Comparison of ENCODE assay signal across 9 cellular contexts in genomic region chr9:14372437-14373318, GRCh38. TPM values are rescaled to one million over a fixed set of nuclear protein-coding genes. Genes with fewer than 3 reads are reported as not detected.
DNase-seq lines count a peak whose midpoint lies in the region; ATAC-seq and TF ChIP-seq lines count a peak whose summit lies in the region.
"Had no signal": no experiment of that assay in that cellular context is flagged by ENCODE, and none has a peak within 500 bp of the region (broad histone marks: within the 10 kb centered on the region; RNA-seq: fewer than 3 reads in every experiment).

No MANE protein-coding gene starts in this region.

- peak overlapping the region; percentile 71; the same call in 1 of the 2 replicates for H3K27ac Mint-ChIP-seq in GM23338
- peak overlapping the region; percentile 8 for H3K27ac Mint-ChIP-seq in glutamatergic neuron (ENCODE audit: unreplicated experiment)
- H3K27ac Mint-ChIP-seq: activated naive CD8-positive, alpha-beta T cell had no signal

- H3K36me3 ChIP-seq in GM23338 (ENCODE audit: insufficient read depth), result no peaks in the 10 kb centered on the region

- no peak for TF ChIP-seq CTCF in GM23338 (conservative IDR thresholded peaks at IDR 0.05; ENCODE audit: low read depth in 2 of 2)
- no peak for TF ChIP-seq CTCF in glutamatergic neuron (IDR thresholded peaks at IDR 0.05; ENCODE audit: partially characterized antibody, unreplicated experiment)

- H3K9me2 ChIP-seq in GM23338 (ENCODE audit: insufficient read depth), result peaks cover 6% of the 10 kb centered on the region; the same call in 1 of the 2 replicates

- ATAC-seq in GM23338 (peak; percentile 87), HG03571 (IDR thresholded peaks at IDR 0.05; ENCODE audit: unreplicated experiment) (no peak), HG03159 (IDR thresholded peaks at IDR 0.05; ENCODE audit: unreplicated experiment) (no peak), HG02623 (IDR thresholded peaks at IDR 0.05; ENCODE audit: unreplicated experiment) (no peak)

- no peaks in the 10 kb centered on the region for H3K27me3 Mint-ChIP-seq in GM23338 (ENCODE audit: insufficient read depth, low read depth, poor library complexity)
- peaks cover 2% of the 10 kb centered on the region for H3K27me3 Mint-ChIP-seq in glutamatergic neuron (ENCODE audit: unreplicated experiment)

- H3K4me1 ChIP-seq in GM23338 (ENCODE audit: insufficient read depth), result peaks cover 22% of the 10 kb centered on the region

- no peaks in the 10 kb centered on the region for H4K20me1 ChIP-seq in GM23338 (replicated peaks; ENCODE audit: insufficient read depth)

- H3K27me3 ChIP-seq in GM23338 (ENCODE audit: insufficient read depth), result no peaks in the 10 kb centered on the region

- H3K9me3 Mint-ChIP-seq in GM23338, result no peaks in the 10 kb centered on the region
- H3K9me3 Mint-ChIP-seq in glutamatergic neuron (ENCODE audit: unreplicated experiment), result no peaks in the 10 kb centered on the region

- H3K4me2 ChIP-seq in GM23338, result peak overlapping the region; percentile 25; the same call in 1 of the 2 replicates

- H3K4me3 Mint-ChIP-seq in GM23338 (no peak overlapping the region), glutamatergic neuron (ENCODE audit: unreplicated experiment) (no peak overlapping the region)
- H3K4me3 Mint-ChIP-seq: activated naive CD8-positive, alpha-beta T cell had no signal

- peak overlapping the region; percentile 13; the same call in 1 of the 2 replicates for H3K27ac ChIP-seq in GM23338 (ENCODE audit: low read depth)

- H3K4me1 Mint-ChIP-seq in GM23338 (peaks cover 20% of the 10 kb centered on the region), glutamatergic neuron (ENCODE audit: low read depth, unreplicated experiment) (peaks cover 5% of the 10 kb centered on the region)

- H3K4me3 ChIP-seq in GM23338, result no peak overlapping the region

- no peak overlapping the region; the same call in 1 of the 2 replicates for H2AFZ ChIP-seq in GM23338

- H3F3A ChIP-seq in GM23338 (replicated peaks; ENCODE audit: low read depth), result no peaks in the 10 kb centered on the region; the same call in 1 of the 2 replicates

- in situ Hi-C loops in SK-MEL-5 (cut with HindIII; ENCODE audit: low pct_unique_long_range_greater_than_20kb, low sequenced_read_pairs), result no loop called here

- DNase-seq in GM23338 (ENCODE audit: low spot score) (peak; percentile 77), SK-MEL-5 (ENCODE audit: low read depth, low spot score) (peak; percentile 53), glutamatergic neuron (no peak), pulmonary artery endothelial cell (ENCODE audit: low read depth, low spot score) (peak; percentile 93), CD1c-positive myeloid dendritic cell (ENCODE audit: extremely low spot score) (no peak)

- H3K79me2 ChIP-seq in GM23338 (replicated peaks; ENCODE audit: insufficient read depth), result no peaks in the 10 kb centered on the region

- H3K36me3 Mint-ChIP-seq in GM23338 (ENCODE audit: low read depth) (0 out of 3 replicates have a peak, but pooled peaks cover 4% of the 10 kb centered on the region), glutamatergic neuron (ENCODE audit: unreplicated experiment) (peaks cover 5% of the 10 kb centered on the region)
- H3K36me3 Mint-ChIP-seq: activated naive CD8-positive, alpha-beta T cell had no signal

TF ChIP-seq in GM23338, 12 proteins besides CTCF, POLR2A, EP300 and RAD21:
- TF ChIP-seq EZH2 (IDR thresholded peaks at IDR 0.05; ENCODE audit: low read depth, unreplicated experiment), result no peak
- TF ChIP-seq ZNF462 (CRISPR knock-in tag; IDR thresholded peaks at IDR 0.05), result peak; percentile 46; the same call in 1 of the 2 replicates
- no peak for TF ChIP-seq CREB1 (CRISPR knock-in tag; IDR thresholded peaks at IDR 0.05; ENCODE audit: low read depth)
- no peak for TF ChIP-seq NANOG (IDR thresholded peaks at IDR 0.05; ENCODE audit: borderline replicate concordance)

RNA-seq across cellular contexts. Expression of gene NFIB, which starts 58.7 kb away (rescaled TPM):
- total RNA-seq in GM23338 (2014; rRNA removed; shearing (Covaris generic)), result 2.6 and 4.7 TPM in 2 replicates
- 2.4 and 3.9 TPM in 2 replicates for polyA plus RNA-seq in GM23338 (2016; fragmentation: Nextera tagmentation; extraction: Ambion mirVana)
- 11.7 and 15.4 TPM in 2 replicates for total RNA-seq in SK-MEL-5 (2014; rRNA removed; shearing (Covaris generic))
- polyA plus RNA-seq in SK-MEL-5 (2015; cell fraction: cytosol; rRNA removed), result 7.4 and 15.1 TPM in 2 replicates
- 12.2 and 12.3 TPM in 2 replicates for polyA plus RNA-seq in SK-MEL-5 (2015; cell fraction: nucleus; rRNA removed)
- 1.5 TPM for total RNA-seq in glutamatergic neuron (ENCODE audit: unreplicated experiment)
- 82.7 and 85.5 TPM in 2 replicates for total RNA-seq in pulmonary artery endothelial cell

Comparison
In these comparisons a context has a peak if more than half of its experiments do, and no peak if none do; other contexts are left out.
1. DNase-seq: peak in GM23338 (single experiment), SK-MEL-5 (single experiment) and pulmonary artery endothelial cell (single experiment); none in glutamatergic neuron (single experiment) and CD1c-positive myeloid dendritic cell (single experiment).